Comparison of ENCODE assay signal across 9 cellular contexts in genomic region chr3:115922681-115923347, GRCh38.
DNase-seq lines count a peak whose midpoint lies in the region; ATAC-seq and TF ChIP-seq lines count a peak whose summit lies in the region.
"Had no signal": no experiment of that assay in that cellular context is flagged by ENCODE, and none has a peak within 500 bp of the region (broad histone marks: within the 10 kb centered on the region; RNA-seq: fewer than 3 reads in every experiment).

No MANE protein-coding gene starts in this region.

- peak; percentile 64 for ATAC-seq in GM21717 (IDR thresholded peaks at IDR 0.05; ENCODE audit: unreplicated experiment)

- WGBS in ovary, 3 donors, result 78 to 98% (median 89%) methylated on average over 1 of the region's 1 CpG

- TF ChIP-seq EP300 in ovary (IDR thresholded peaks at IDR 0.05), result no peak

- H3K27me3 ChIP-seq in ovary, result no peaks in the 10 kb centered on the region
- H3K27me3 ChIP-seq: thyroid gland had no signal

- TF ChIP-seq CTCF in ovary (IDR thresholded peaks at IDR 0.05), result no peak

- no peaks in the 10 kb centered on the region for H3K36me3 ChIP-seq in ovary
- H3K36me3 ChIP-seq: thyroid gland had no signal

- DNase-seq in AG08396 (ENCODE audit: low spot score) (peak; percentile 28), NCI-H69 (lab: John Stamatoyannopoulos, UW) (peak; percentile 33), germinal center (ENCODE audit: low spot score) (peak; percentile 9), epidermal melanocyte (ENCODE audit: insufficient read length, low spot score) (no peak), RPMI8226 (no peak), NOMO-1 treated with DMSO at 0.1 percent for 48 hours (lab: John Stamatoyannopoulos, UW; ENCODE audit: unreplicated experiment) (no peak), ovary (no peak)
- DNase-seq: thyroid gland had no signal

- TF ChIP-seq POLR2A in ovary (IDR thresholded peaks at IDR 0.05), result no peak

- no peak overlapping the region for H3K4me3 ChIP-seq in ovary
- H3K4me3 ChIP-seq: thyroid gland had no signal

- intact Hi-C loops in ovary (cut with DNase I), result no loop called here

- H3K27ac ChIP-seq in ovary, result no peak overlapping the region
- H3K27ac ChIP-seq: thyroid gland had no signal

- no peaks in the 10 kb centered on the region for H3K9me3 ChIP-seq in ovary
- H3K9me3 ChIP-seq: thyroid gland had no signal

- H3K4me1 ChIP-seq in ovary (ENCODE audit: insufficient read depth), result no peaks in the 10 kb centered on the region
- H3K4me1 ChIP-seq: thyroid gland had no signal

Comparison
In these comparisons a context has a peak if more than half of its experiments do, and no peak if none do; other contexts are left out.
1. DNase-seq: peak in AG08396 (single experiment), NCI-H69 (single experiment) and germinal center (single experiment); none in epidermal melanocyte (single experiment), RPMI8226 (single experiment), NOMO-1 treated with DMSO at 0.1 percent for 48 hours (single experiment) and ovary (0 of 5).